ENCODE assay signal across 8 cellular contexts in the genomic region with DNA sequence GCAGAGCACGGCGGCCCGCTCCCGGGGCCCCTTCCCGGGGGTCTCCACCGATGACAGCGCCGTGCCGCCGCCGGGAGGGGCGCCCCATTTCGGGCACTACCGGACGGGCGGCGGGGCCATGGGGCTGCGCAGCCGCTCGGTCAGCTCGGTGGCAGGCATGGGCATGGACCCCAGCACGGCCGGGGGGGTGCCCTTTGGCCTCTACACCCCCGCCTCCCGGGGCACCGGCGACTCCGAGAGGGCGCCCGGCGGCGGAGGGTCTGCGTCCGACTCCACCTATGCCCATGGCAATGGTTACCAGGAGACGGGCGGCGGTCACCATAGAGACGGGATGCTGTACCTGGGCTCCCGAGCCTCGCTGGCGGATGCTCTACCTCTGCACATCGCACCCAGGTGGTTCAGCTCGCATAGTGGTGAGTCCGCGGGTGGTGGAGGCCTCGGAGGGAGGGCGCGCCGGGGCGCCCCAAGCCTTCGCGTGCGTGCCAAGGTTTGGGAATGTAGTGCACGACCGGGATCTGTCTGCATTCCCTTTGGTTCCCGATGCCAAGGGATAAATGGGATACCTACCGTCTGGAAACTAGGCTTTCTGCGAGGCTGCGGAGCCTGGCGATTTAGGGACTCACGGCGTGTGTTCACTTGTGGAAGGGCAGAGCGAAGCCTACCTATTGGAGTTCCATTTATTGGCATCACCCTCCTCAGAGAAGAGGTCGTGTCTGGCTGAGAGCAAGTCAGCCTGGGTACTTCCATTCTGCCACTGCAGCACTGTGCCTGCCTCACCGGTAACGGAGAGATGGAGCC. TPM values are rescaled to one million over a fixed set of nuclear protein-coding genes. Genes with fewer than 3 reads are reported as not detected.
DNase-seq lines count a peak whose midpoint lies in the region; ATAC-seq and TF ChIP-seq lines count a peak whose summit lies in the region.

No MANE protein-coding gene starts in this region.

- H3K36me3 ChIP-seq in BJ (ENCODE audit: control insufficient read depth, insufficient read depth, low read length), result no peaks in the 10 kb centered on the region

- H3K27me3 Mint-ChIP-seq in stimulated activated memory B cell treated with anti-CD40 and anti-IgM and Interleukin-4, amounts not matched to agents 10 μg/mL and 1 μg/mL and 100 μg/mL, for 72 hours, result peaks cover 57% of the 10 kb centered on the region

- peak overlapping the region; percentile 75 for H3K4me3 Mint-ChIP-seq in stimulated activated memory B cell treated with anti-CD40 and anti-IgM and Interleukin-4, amounts not matched to agents 10 μg/mL and 1 μg/mL and 100 μg/mL, for 72 hours

- H3K27ac Mint-ChIP-seq in stimulated activated memory B cell treated with anti-CD40 and anti-IgM and Interleukin-4, amounts not matched to agents 10 μg/mL and 1 μg/mL and 100 μg/mL, for 72 hours, result no peak overlapping the region

- TF ChIP-seq CTCF in BJ (IDR thresholded peaks at IDR 0.05; ENCODE audit: insufficient read depth, low read depth, low read length) (no peak), epithelial cell of proximal tubule (conservative IDR thresholded peaks at IDR 0.05; ENCODE audit: low read depth, low read length) (no peak)

- H3K9me3 Mint-ChIP-seq in stimulated activated memory B cell treated with anti-CD40 and anti-IgM and Interleukin-4, amounts not matched to agents 10 μg/mL and 1 μg/mL and 100 μg/mL, for 72 hours, result no peaks in the 10 kb centered on the region

- POLR2A ChIA-PET in BJ (lab: Charles Lee), result no interaction called here

- CTCF ChIA-PET in BJ (lab: Yijun Ruan, JAX), result interaction anchor here (2.0 to 9.0 kb wide), 3 partner anchors 13 to 119 kb away, joined by 13 to 199 read pairs (median 22); partner anchors contain the start of gene WDR59

- no peak for DNase-seq in BJ (ENCODE audit: low read depth)
- peak; percentile 61 for DNase-seq in NCI-H2171 treated with DMSO at 0.1 percent for 48 hours (lab: John Stamatoyannopoulos, UW)
- peak; percentile 79 for DNase-seq in activated CD8-positive, alpha-beta memory T cell treated with anti-CD3 and anti-CD28 coated beads, Interleukin-2, amount 50 U/mL, for 48 hours
- DNase-seq in epithelial cell of proximal tubule (ENCODE audit: low read depth), result no peak
- DNase-seq in mucosa of gallbladder (ENCODE audit: low spot score), result peak; percentile 51

- H3K27me3 ChIP-seq in BJ (ENCODE audit: control insufficient read depth, insufficient read depth, low read length), result no peaks in the 10 kb centered on the region

- no peaks in the 10 kb centered on the region for H3K36me3 Mint-ChIP-seq in stimulated activated memory B cell treated with anti-CD40 and anti-IgM and Interleukin-4, amounts not matched to agents 10 μg/mL and 1 μg/mL and 100 μg/mL, for 72 hours

- ATAC-seq in GM21447 (IDR thresholded peaks at IDR 0.05; ENCODE audit: unreplicated experiment) (peak; percentile 43), HG03439 (IDR thresholded peaks at IDR 0.05; ENCODE audit: unreplicated experiment) (no peak)
- ATAC-seq in stimulated activated memory B cell treated with anti-CD40 and anti-IgM and Interleukin-4, amounts not matched to agents 10 μg/mL and 1 μg/mL and 100 μg/mL, for 72 hours, result peak; percentile 4

- peaks cover 21% of the 10 kb centered on the region for H3K4me1 Mint-ChIP-seq in stimulated activated memory B cell treated with anti-CD40 and anti-IgM and Interleukin-4, amounts not matched to agents 10 μg/mL and 1 μg/mL and 100 μg/mL, for 72 hours

- H3K4me3 ChIP-seq in BJ (ENCODE audit: low read depth, low read length) (peak overlapping the region; percentile 72), epithelial cell of proximal tubule (ENCODE audit: low read depth, low read length) (peak overlapping the region; percentile 76)

RNA-seq across cellular contexts. Expression of gene ZNRF1, which starts 1.1 kb away (rescaled TPM):
- polyA plus RNA-seq in BJ (2011; rRNA removed), result 21.7 and 24.1 TPM in 2 replicates
- 15.0 and 15.2 TPM in 2 replicates for polyA minus RNA-seq in BJ (2011; rRNA and poly(A)+ RNA removed)
- total RNA-seq in epithelial cell of proximal tubule, result 26.0 and 26.8 TPM in 2 replicates
- 30.7 TPM for total RNA-seq in mucosa of gallbladder

RNA-seq across cellular contexts. Expression of gene WDR59, which starts 15.0 kb away (rescaled TPM):
- polyA plus RNA-seq in BJ (2011; rRNA removed), result 36.7 and 47.5 TPM in 2 replicates
- 35.2 and 63.9 TPM in 2 replicates for polyA minus RNA-seq in BJ (2011; rRNA and poly(A)+ RNA removed)
- 14.6 and 16.3 TPM in 2 replicates for total RNA-seq in epithelial cell of proximal tubule
- total RNA-seq in mucosa of gallbladder, result 72.5 TPM

Comparison
In these comparisons a context has a peak if more than half of its experiments do, and no peak if none do; other contexts are left out.
1. DNase-seq: peak in NCI-H2171 treated with DMSO at 0.1 percent for 48 hours (single experiment), activated CD8-positive, alpha-beta memory T cell treated with anti-CD3 and anti-CD28 coated beads, Interleukin-2, amount 50 U/mL, for 48 hours (single experiment) and mucosa of gallbladder (single experiment); none in BJ (single experiment) and epithelial cell of proximal tubule (single experiment).